ENCODE assay signal across 24 cellular contexts in genomic region chr11:30351061-30351460, GRCh38. TPM values are rescaled to one million over a fixed set of nuclear protein-coding genes. Genes with fewer than 3 reads are reported as not detected.
A peak's percentile ranks its signal among the peaks of the same experiment; 100 is the strongest.
DNase-seq lines count a peak whose midpoint lies in the region; ATAC-seq, FAIRE-seq and TF ChIP-seq lines count a peak whose summit lies in the region.
"Had no signal": no experiment of that assay in that cellular context is flagged by ENCODE, and none has a peak within 500 bp of the region (broad histone marks: within the 10 kb centered on the region; RNA-seq: fewer than 3 reads in every experiment).

No MANE protein-coding gene starts in this region.

- 6% methylated on average over 5 of the region's 5 CpGs for WGBS in HepG2 (ENCODE audit: low lambda C conversion rate)

- DNase-seq in cardiac muscle cell (ENCODE audit: low read depth in 1 of 2, low spot score in 1 of 2): no peak
- DNase-seq in left ventricle myocardium superior: no peak
- peak; percentile 87 for DNase-seq in NCI-H187 treated with DMSO at 0.1 percent for 48 hours (lab: John Stamatoyannopoulos, UW)
- DNase-seq in islet precursor cell: peak; percentile 84
- no peak for DNase-seq in HepG2 (ENCODE audit: low spot score)
- no peak for DNase-seq in HK-2 (ENCODE audit: unreplicated experiment)
- DNase-seq: 8988T; ACHN; AML-193; BE2C; CD4-positive, alpha-beta T cell; CD8-positive, alpha-beta memory T cell; DMS 273 treated with DMSO at 0.1 percent for 48 hours; DND-41; H9 had no signal

- no peak overlapping the region for H3K4me2 ChIP-seq in HepG2 (ENCODE audit: low read depth, low read length)
- H3K4me2 ChIP-seq: A549; BLaER1 treated with 17β-estradiol and CSF1 and Interleukin-3, amounts not matched to agents 10 nM and 100 nM; GM23338 had no signal

- in situ Hi-C loops in HepG2 (cut with HindIII; ENCODE audit: extremely low pct_ligation_motif_present, low pct_unique_long_range_greater_than_20kb): loop anchor here (10.0 kb wide), 1 partner anchor 504 kb away; no protein-coding TSS in a partner anchor

- no TSS peak for BruUV-seq in HepG2 (replicated peaks; lab: Mats Ljungman, UMichigan)

- no peaks in the 10 kb centered on the region for H4K20me1 ChIP-seq in HepG2 (ENCODE audit: insufficient read depth, low read length)
- H4K20me1 ChIP-seq: BLaER1 treated with 17β-estradiol and CSF1 and Interleukin-3, amounts not matched to agents 10 nM and 100 nM had no signal

- H3K27me3 ChIP-seq in cardiac muscle cell (no peaks in the 10 kb centered on the region), HepG2 (ENCODE audit: control insufficient read depth in 1 of 2, insufficient read depth in 2 of 2, low read length in 2 of 2) (peaks cover 0 to 4% of the 10 kb centered on the region in 2 experiments; a peak in 1 of 5 replicates)
- H3K27me3 ChIP-seq: BE2C; BLaER1 treated with 17β-estradiol and CSF1 and Interleukin-3, amounts not matched to agents 10 nM and 100 nM had no signal

- no peak for FAIRE-seq in HepG2 (lab: Jason Lieb, UNC)
- FAIRE-seq: A549, D721Med, G401.6, GM12892, GM19239 had no signal

- intact Hi-C loops in left ventricle myocardium superior (cut with micrococcal nuclease): no loop called here
- intact Hi-C loops in HepG2 (cut with micrococcal nuclease; ENCODE audit: unreplicated experiment): no loop called here

- TF ChIP-seq EP300 in HepG2 (IDR thresholded peaks at IDR 0.05; ENCODE audit: low read depth in 2 of 2, low read length in 2 of 2) (no peak), HepG2 (CRISPR knock-in tag; IDR thresholded peaks at IDR 0.05; ENCODE audit: borderline replicate concordance) (no peak)

- POLR2A ChIA-PET in HepG2 (lab: Yijun Ruan, JAX): no interaction called here

- no peaks in the 10 kb centered on the region for H3K79me2 ChIP-seq in HepG2 (ENCODE audit: insufficient read depth, low read length)

- no peak overlapping the region for H2AFZ ChIP-seq in HepG2 (ENCODE audit: low read length)
- H2AFZ ChIP-seq: GM23338 had no signal

- TF ChIP-seq CTCF in cardiac muscle cell (IDR thresholded peaks at IDR 0.05; ENCODE audit: low read depth, low read length) (no peak), HepG2 (CRISPR knock-in tag; IDR thresholded peaks at IDR 0.05) (no peak)

- H3K4me1 ChIP-seq in cardiac muscle cell (ENCODE audit: low read depth) (peaks cover 19% of the 10 kb centered on the region), HepG2 (ENCODE audit: insufficient read depth, low read length) (no peaks in the 10 kb centered on the region)
- H3K4me1 ChIP-seq: A549, BE2C had no signal

- H3K27ac ChIP-seq in cardiac muscle cell (peak overlapping the region; percentile 68), HepG2 (ENCODE audit: extremely low read length, insufficient read depth, low read length) (no peak overlapping the region)
- H3K27ac ChIP-seq: A549; BLaER1 treated with 17β-estradiol and CSF1 and Interleukin-3, amounts not matched to agents 10 nM and 100 nM had no signal

- no peak for TF ChIP-seq RAD21 in HepG2 (CRISPR knock-in tag; IDR thresholded peaks at IDR 0.05)

- H3K36me3 ChIP-seq in cardiac muscle cell (no peaks in the 10 kb centered on the region), HepG2 (replicated peaks in 1 of 2; ENCODE audit: control insufficient read depth in 1 of 2, insufficient read depth in 2 of 2, low read length in 2 of 2) (no peaks in the 10 kb centered on the region)
- H3K36me3 ChIP-seq: BE2C; BLaER1 treated with 17β-estradiol and CSF1 and Interleukin-3, amounts not matched to agents 10 nM and 100 nM had no signal

- H3K9me3 ChIP-seq in cardiac muscle cell (ENCODE audit: low read depth) (no peaks in the 10 kb centered on the region), HepG2 (ENCODE audit: low read length) (no peaks in the 10 kb centered on the region)
- H3K9me3 ChIP-seq: A549, BE2C had no signal

- ATAC-seq in left ventricle myocardium superior (no peak), HepG2 (no peak), GM21717 (IDR thresholded peaks at IDR 0.05; ENCODE audit: unreplicated experiment) (no peak)
- ATAC-seq: A549, GM23338, HCT116 had no signal

- no peak overlapping the region for H3K9ac ChIP-seq in HepG2 (ENCODE audit: insufficient read depth, low read depth, low read length)
- H3K9ac ChIP-seq: BLaER1 treated with 17β-estradiol and CSF1 and Interleukin-3, amounts not matched to agents 10 nM and 100 nM had no signal

- H3K4me3 ChIP-seq in cardiac muscle cell (no peak overlapping the region), HepG2 (replicated peaks in 1 of 3; ENCODE audit: insufficient read depth in 1 of 3, low read depth in 2 of 3, low read length in 3 of 3) (no peak overlapping the region)
- H3K4me3 ChIP-seq: A549; BLaER1 treated with 17β-estradiol and CSF1 and Interleukin-3, amounts not matched to agents 10 nM and 100 nM; GM23338 had no signal

- no peak for TF ChIP-seq POLR2A in HepG2 (IDR thresholded peaks at IDR 0.05; ENCODE audit: insufficient read depth in 1 of 2, low read depth in 2 of 2, low read length in 2 of 2)

- CTCF ChIA-PET in HepG2 (lab: Yijun Ruan, JAX; ENCODE audit: low intra/inter-chr PET ratio, low total read pairs): no interaction called here

TF ChIP-seq in HepG2, 621 proteins besides CTCF, POLR2A, EP300 and RAD21 (continues in another document):
- TF ChIP-seq ZNF382 (CRISPR knock-in tag; IDR thresholded peaks at IDR 0.05; ENCODE audit: borderline replicate concordance) (no peak), HMG20A (CRISPR knock-in tag; IDR thresholded peaks at IDR 0.05; ENCODE audit: borderline replicate concordance) (no peak), PHF5A (CRISPR knock-in tag; IDR thresholded peaks at IDR 0.05; ENCODE audit: low read depth, unreplicated experiment) (no peak), RXRB (CRISPR knock-in tag; IDR thresholded peaks at IDR 0.05; ENCODE audit: borderline replicate concordance) (no peak), IRX3 (CRISPR knock-in tag; IDR thresholded peaks at IDR 0.05; ENCODE audit: borderline replicate concordance, low read depth) (no peak), ZNF598 (CRISPR knock-in tag; IDR thresholded peaks at IDR 0.05; ENCODE audit: borderline replicate concordance) (no peak), ZUFSP (CRISPR knock-in tag; IDR thresholded peaks at IDR 0.05; ENCODE audit: borderline replicate concordance) (no peak), CENPT (CRISPR knock-in tag; IDR thresholded peaks at IDR 0.05; ENCODE audit: low read depth) (no peak), ISL2 (CRISPR knock-in tag; IDR thresholded peaks at IDR 0.05) (no peak)

RNA-seq across cellular contexts. Expression of gene ARL14EP, which starts 28.2 kb away (rescaled TPM):
- total RNA-seq in cardiac muscle cell (16.6 and 25.6 TPM in 2 replicates), left ventricle myocardium superior (35.9 TPM), HepG2 (2016; rRNA removed; fragmentation: Illumina TruSeq; extraction: Trizol) (15.4 and 21.7 TPM in 2 replicates)
- polyA plus RNA-seq in cardiac muscle cell (32.5 and 34.0 TPM in 2 replicates), HepG2 (2011; rRNA removed) (9.8 and 11.4 TPM in 2 replicates)
- total RNA-seq in HepG2 (2016; cell fraction: cytosol; rRNA removed; fragmentation: Illumina TruSeq; extraction: Trizol; ENCODE audit: low read depth): 3.4 and 5.8 TPM in 2 replicates
- 14.6 and 19.6 TPM in 2 replicates for total RNA-seq in HepG2 (2016; cell fraction: insoluble cytoplasmic fraction; rRNA removed; fragmentation: Illumina TruSeq; extraction: Trizol)
- total RNA-seq in HepG2 (2016; cell fraction: membrane; rRNA removed; fragmentation: Illumina TruSeq; extraction: Trizol): 7.0 and 8.7 TPM in 2 replicates
- total RNA-seq in HepG2 (2016; cell fraction: nucleus; rRNA removed; fragmentation: Illumina TruSeq; extraction: Trizol): 22.2 and 25.8 TPM in 2 replicates
- 3.4 and 5.6 TPM in 2 replicates for polyA plus RNA-seq in HepG2 (2011; cell fraction: cytosol; rRNA removed)
- 3.6 and 8.6 TPM in 2 replicates for polyA plus RNA-seq in HepG2 (2011; cell fraction: nucleus; rRNA removed)
- 7.5 and 10.8 TPM in 2 replicates for polyA plus RNA-seq in HepG2 (2012)
- polyA plus RNA-seq in HepG2 (2016; cell fraction: cytosol; fragmentation: Illumina TruSeq; extraction: Trizol; ENCODE audit: low read depth): 2.1 and 4.0 TPM in 2 replicates
- 21.9 and 27.8 TPM in 2 replicates for polyA plus RNA-seq in HepG2 (2016; cell fraction: insoluble cytoplasmic fraction; fragmentation: Illumina TruSeq; extraction: Trizol; ENCODE audit: low read depth)
- polyA plus RNA-seq in HepG2 (2016; cell fraction: membrane; fragmentation: Illumina TruSeq; extraction: Trizol; ENCODE audit: low read depth): 3.0 and 3.5 TPM in 2 replicates
- polyA plus RNA-seq in HepG2 (2016; cell fraction: nucleus; fragmentation: Illumina TruSeq; extraction: Trizol; ENCODE audit: insufficient read depth, low read depth): 25.4 and 27.7 TPM in 2 replicates
- 2.3 and 7.7 TPM in 2 replicates for polyA minus RNA-seq in HepG2 (2011; rRNA and poly(A)+ RNA removed; ENCODE audit: low replicate concordance)
- 3.9 and 6.4 TPM in 2 replicates for polyA minus RNA-seq in HepG2 (2011; cell fraction: cytosol; rRNA and poly(A)+ RNA removed)
- polyA minus RNA-seq in HepG2 (2011; cell fraction: nucleus; rRNA and poly(A)+ RNA removed): 23.8 and 28.6 TPM in 2 replicates

Comparison
In these comparisons a context has a peak if more than half of its experiments do, and no peak if none do; other contexts are left out.
1. DNase-seq: peak in NCI-H187 treated with DMSO at 0.1 percent for 48 hours (single experiment) and islet precursor cell (single experiment); none in cardiac muscle cell (0 of 2), left ventricle myocardium superior (single experiment), HepG2 (single experiment) and HK-2 (single experiment).